In the genomic region with DNA sequence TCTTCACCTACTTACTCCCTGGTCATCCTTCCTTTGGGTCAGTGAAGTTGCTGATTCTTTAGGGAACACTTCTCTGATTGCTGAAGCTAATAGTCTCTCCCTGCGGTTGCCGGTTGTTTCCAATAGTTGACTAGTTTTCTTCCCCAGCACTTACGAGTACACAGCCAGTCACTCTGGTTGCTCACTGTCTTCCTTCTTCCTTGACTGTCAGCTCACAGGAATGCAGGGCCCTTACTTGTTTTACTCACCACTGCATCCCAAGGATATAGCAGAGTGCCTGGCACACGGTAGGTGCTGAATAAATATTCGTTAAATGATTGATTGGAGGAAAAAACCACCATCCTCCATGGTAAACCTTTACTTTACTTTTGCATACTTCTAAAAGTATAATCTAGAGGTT, we compare ENCODE assay signal across 30 cellular contexts.
DNase-seq lines count a peak whose midpoint lies in the region; TF ChIP-seq lines count a peak whose summit lies in the region.
"Had no signal": no experiment of that assay in that cellular context is flagged by ENCODE, and none has a peak within 500 bp of the region (broad histone marks: within the 10 kb centered on the region; RNA-seq: fewer than 3 reads in every experiment).

No MANE protein-coding gene starts in this region.

- no peak overlapping the region for H3K4me3 ChIP-seq in brain microvascular endothelial cell (ENCODE audit: low read depth, low read length)
- H3K4me3 ChIP-seq: A549, adrenal gland, esophagus squamous epithelium, GM23338, lower lobe of right lung, tibial artery had no signal

- DNase-seq in AG08396 (ENCODE audit: low spot score) = peak; percentile 63
- DNase-seq in HK-2 (ENCODE audit: unreplicated experiment) = peak; percentile 54
- DNase-seq in brain microvascular endothelial cell = peak; percentile 34
- peak; percentile 58 for DNase-seq in iris pigment epithelial cell (ENCODE audit: low read depth)
- no peak for DNase-seq in NCI-H187 (lab: John Stamatoyannopoulos, UW)
- no peak for DNase-seq in activated CD4-positive, alpha-beta memory T cell treated with anti-CD3 and anti-CD28 coated beads for 36 hours
- DNase-seq in NK-92 treated with Interleukin-12 subunit alpha and Interleukin-12 subunit beta, amount 100 ng/mL, for 24 hours (lab: John Stamatoyannopoulos, UW) = no peak
- DNase-seq in globus pallidus (ENCODE audit: low spot score) = no peak
- DNase-seq: activated CD4-positive, alpha-beta T cell treated with anti-CD3 and anti-CD28 coated beads, Interleukin-2, amount 10 ng/mL, durations not matched to agents 7 days and 5 days; activated naive CD4-positive, alpha-beta T cell; activated T-cell treated with anti-CD3 and anti-CD28 coated beads, Interleukin-2, amount 50 U/mL, for 48 hours; adrenal gland; effector memory CD4-positive, alpha-beta T cell; esophagus squamous epithelium; islet precursor cell; lower lobe of right lung; NCI-H1092 treated with DMSO at 0.1 percent for 48 hours; NCI-H187 treated with DMSO at 0.1 percent for 48 hours; NCI-H524 treated with DMSO at 0.1 percent for 48 hours; nephron progenitor cell; retina; SIG-M5; stimulated activated CD4-positive, alpha-beta T cell treated with anti-CD3 and anti-CD28 coated beads, Interleukin-2, amount 100 ng/mL, for 24 hours; tibial artery had no signal

- peaks cover 5% of the 10 kb centered on the region for H3K27me3 Mint-ChIP-seq in activated CD4-positive, alpha-beta memory T cell treated with anti-CD3 and anti-CD28 coated beads for 36 hours
- H3K27me3 Mint-ChIP-seq: brain had no signal

- POLR2A ChIA-PET in activated CD4-positive, alpha-beta memory T cell treated with anti-CD3 and anti-CD28 coated beads for 36 hours (lab: Charles Lee) = no interaction called here

- H3K27ac Mint-ChIP-seq in activated CD4-positive, alpha-beta memory T cell treated with anti-CD3 and anti-CD28 coated beads for 36 hours = no peak overlapping the region
- H3K27ac Mint-ChIP-seq: activated CD4-positive, alpha-beta T cell treated with anti-CD3 and anti-CD28 coated beads, Interleukin-2, amount 10 ng/mL, durations not matched to agents 7 days and 5 days; GM23338; nephron progenitor cell had no signal

- CTCF ChIA-PET in activated CD4-positive, alpha-beta memory T cell treated with anti-CD3 and anti-CD28 coated beads for 36 hours (lab: Charles Lee) = no interaction called here

- H3K9me3 Mint-ChIP-seq in activated CD4-positive, alpha-beta memory T cell treated with anti-CD3 and anti-CD28 coated beads for 36 hours = no peaks in the 10 kb centered on the region
- H3K9me3 Mint-ChIP-seq: IgD-negative memory B cell had no signal

- no peak overlapping the region for H3K4me3 Mint-ChIP-seq in activated CD4-positive, alpha-beta memory T cell treated with anti-CD3 and anti-CD28 coated beads for 36 hours
- H3K4me3 Mint-ChIP-seq: activated CD4-positive, alpha-beta T cell treated with anti-CD3 and anti-CD28 coated beads, Interleukin-2, amount 10 ng/mL, durations not matched to agents 7 days and 5 days; brain; GM23338; nephron progenitor cell had no signal

- intact Hi-C loops in activated CD4-positive, alpha-beta memory T cell treated with anti-CD3 and anti-CD28 coated beads for 36 hours (cut with micrococcal nuclease) = no loop called here

- no peak overlapping the region for H3K27ac ChIP-seq in brain microvascular endothelial cell
- H3K27ac ChIP-seq: A549, adrenal gland, C4-2B, esophagus squamous epithelium, lower lobe of right lung, tibial artery, VCaP had no signal

- in situ Hi-C loops in brain microvascular endothelial cell (cut with HindIII; ENCODE audit: low pct_ligation_motif_present, low sequenced_read_pairs) = no loop called here

- no peaks in the 10 kb centered on the region for H3K36me3 ChIP-seq in brain microvascular endothelial cell (replicated peaks)
- H3K36me3 ChIP-seq: adrenal gland, esophagus squamous epithelium, lower lobe of right lung, tibial artery had no signal

- H3K4me1 Mint-ChIP-seq in activated CD4-positive, alpha-beta memory T cell treated with anti-CD3 and anti-CD28 coated beads for 36 hours (ENCODE audit: low read depth) = no peaks in the 10 kb centered on the region

- no peak for TF ChIP-seq CTCF in brain microvascular endothelial cell (IDR thresholded peaks at IDR 0.05; ENCODE audit: low read depth, low read length, missing control alignments)

- H3K27me3 ChIP-seq in brain microvascular endothelial cell (replicated peaks) = no peaks in the 10 kb centered on the region
- H3K27me3 ChIP-seq: esophagus squamous epithelium, tibial artery had no signal

- H3K36me3 Mint-ChIP-seq in activated CD4-positive, alpha-beta memory T cell treated with anti-CD3 and anti-CD28 coated beads for 36 hours = no peaks in the 10 kb centered on the region

Comparison
In these comparisons a context has a peak if more than half of its experiments do, and no peak if none do; other contexts are left out.
1. DNase-seq: peak in AG08396 (single experiment), HK-2 (single experiment), brain microvascular endothelial cell (single experiment) and iris pigment epithelial cell (single experiment); none in NCI-H187 (0 of 2), activated CD4-positive, alpha-beta memory T cell treated with anti-CD3 and anti-CD28 coated beads for 36 hours (single experiment), NK-92 treated with Interleukin-12 subunit alpha and Interleukin-12 subunit beta, amount 100 ng/mL, for 24 hours (single experiment) and globus pallidus (single experiment).